1 cellular context compared by ENCODE assay signal in genomic region chrX:39011454-39012204, GRCh38.
A peak's percentile ranks its signal among the peaks of the same experiment; 100 is the strongest.
TF ChIP-seq lines count a peak whose summit lies in the region.

No MANE protein-coding gene starts in this region.

TF ChIP-seq in HCT116, 20 proteins besides CTCF, POLR2A, EP300 and RAD21 (continued from another document):
- TF ChIP-seq REST (IDR thresholded peaks at IDR 0.05; ENCODE audit: low read depth) (no peak), ZNF274 (IDR thresholded peaks at IDR 0.05; ENCODE audit: low read depth, low read length) (no peak), POLR2AphosphoS5 (IDR thresholded peaks at IDR 0.05; ENCODE audit: low read depth, low read length) (no peak), SP1 (IDR thresholded peaks at IDR 0.05; ENCODE audit: low read depth) (0 out of 2 replicates have a peak, but pooled peaks have one; percentile 30), ZFX (IDR thresholded peaks at IDR 0.05) (no peak), SRF (IDR thresholded peaks at IDR 0.05; ENCODE audit: low read depth) (no peak), ATF3 (IDR thresholded peaks at IDR 0.05) (no peak), TCF7L2 (IDR thresholded peaks at IDR 0.05; ENCODE audit: borderline replicate concordance, extremely low read depth, insufficient read depth, insufficient read length) (no peak), EZH2phosphoT487 (IDR thresholded peaks at IDR 0.05; ENCODE audit: borderline replicate concordance) (no peak), JUND (IDR thresholded peaks at IDR 0.05) (peak; percentile 29; the same call in 1 of the 2 replicates), EGR1 (IDR thresholded peaks at IDR 0.05; ENCODE audit: low read depth) (no peak), ELF1 (IDR thresholded peaks at IDR 0.05; ENCODE audit: borderline replicate concordance, low read depth) (no peak), ZBTB33 (IDR thresholded peaks at IDR 0.05; ENCODE audit: extremely low read depth, insufficient replicate concordance, low read length) (no peak), CEBPB (IDR thresholded peaks at IDR 0.05; ENCODE audit: low read depth) (no peak), FOSL1 (IDR thresholded peaks at IDR 0.05; ENCODE audit: low read depth) (no peak), YY1 (IDR thresholded peaks at IDR 0.05; ENCODE audit: extremely low read depth, insufficient replicate concordance, low read depth, low read length) (no peak), SIN3A (IDR thresholded peaks at IDR 0.05; ENCODE audit: low read depth) (no peak)
